ENCODE assay signal across 10 cellular contexts in genomic region chr19:18434411-18435184, GRCh38. TPM values are rescaled to one million over a fixed set of nuclear protein-coding genes. Genes with fewer than 3 reads are reported as not detected.
DNase-seq lines count a peak whose midpoint lies in the region; ATAC-seq and TF ChIP-seq lines count a peak whose summit lies in the region.
"Had no signal": no experiment of that assay in that cellular context is flagged by ENCODE, and none has a peak within 500 bp of the region (broad histone marks: within the 10 kb centered on the region; RNA-seq: fewer than 3 reads in every experiment).

No MANE protein-coding gene starts in this region.

- H3K4me3 ChIP-seq in DOHH2 (ENCODE audit: low read length), result no peak overlapping the region
- peak overlapping the region; percentile 56 for H3K4me3 ChIP-seq in HUES64 (ENCODE audit: low read length)
- H3K4me3 ChIP-seq in parathyroid adenoma (ENCODE audit: low read depth, low read length), result peak overlapping the region; percentile 34

- H3K4me1 Mint-ChIP-seq in central memory CD8-positive, alpha-beta T cell, result peaks cover 9% of the 10 kb centered on the region

- peak overlapping the region; percentile 79 for H3K27ac Mint-ChIP-seq in central memory CD8-positive, alpha-beta T cell (ENCODE audit: low read depth)

- H3K36me3 ChIP-seq in DOHH2 (ENCODE audit: control insufficient read depth, low read length) (peaks cover 34% of the 10 kb centered on the region), HUES64 (ENCODE audit: insufficient read depth, low read length) (peaks cover 20% of the 10 kb centered on the region), parathyroid adenoma (ENCODE audit: control insufficient read depth, insufficient read depth, low read length) (no peaks in the 10 kb centered on the region)

- H3F3A ChIP-seq in DOHH2 (ENCODE audit: control insufficient read depth, insufficient read depth), result peaks cover 4% of the 10 kb centered on the region; the same call in 1 of the 2 replicates

- H3K4me3 Mint-ChIP-seq in central memory CD8-positive, alpha-beta T cell, result peak overlapping the region; percentile 63

- H4K20me1 ChIP-seq in DOHH2 (ENCODE audit: control insufficient read depth, insufficient read depth, low read depth, low read length), result 0 out of 2 replicates have a peak, but pooled peaks cover 1% of the 10 kb centered on the region

- no peak for ATAC-seq in central memory CD8-positive, alpha-beta T cell (replicated peaks; ENCODE audit: extremely low read depth, poor library complexity, severe bottlenecking)
- ATAC-seq in GM21786 (IDR thresholded peaks at IDR 0.05; ENCODE audit: unreplicated experiment), result no peak
- no peak for ATAC-seq in HG02840 (IDR thresholded peaks at IDR 0.05; ENCODE audit: low FRiP score, unreplicated experiment)
- ATAC-seq in HG02884 (IDR thresholded peaks at IDR 0.05; ENCODE audit: unreplicated experiment), result no peak

- no peaks in the 10 kb centered on the region for H3K27me3 Mint-ChIP-seq in central memory CD8-positive, alpha-beta T cell

- H3K79me2 ChIP-seq in DOHH2 (ENCODE audit: control insufficient read depth, low read length) (peaks cover 11% of the 10 kb centered on the region), parathyroid adenoma (peaks cover 5% of the 10 kb centered on the region)

- H3K9ac ChIP-seq in HUES64 (ENCODE audit: low read depth, low read length), result 0 out of 2 replicates have a peak overlapping the region, but pooled peaks have one; percentile 31
- H3K9ac ChIP-seq in parathyroid adenoma, result no peak overlapping the region

- no peak for TF ChIP-seq CTCF in DOHH2 (IDR thresholded peaks at IDR 0.05; ENCODE audit: low read depth, low read length, poor library complexity, severe bottlenecking)
- TF ChIP-seq CTCF in parathyroid adenoma (IDR thresholded peaks at IDR 0.05), result no peak

- DNase-seq in central memory CD8-positive, alpha-beta T cell (ENCODE audit: low spot score in 2 of 2), result no peak
- no peak for DNase-seq in NCI-H2171 treated with DMSO at 0.1 percent for 48 hours (lab: John Stamatoyannopoulos, UW)
- DNase-seq: mammary epithelial cell, NCI-H774 had no signal

- no peak overlapping the region for H2AFZ ChIP-seq in parathyroid adenoma

- peaks cover 26% of the 10 kb centered on the region for H3K36me3 Mint-ChIP-seq in central memory CD8-positive, alpha-beta T cell (ENCODE audit: insufficient read depth)

- H3K27me3 ChIP-seq in DOHH2 (ENCODE audit: control insufficient read depth, low read length) (no peaks in the 10 kb centered on the region), HUES64 (ENCODE audit: insufficient read depth, low read length) (no peaks in the 10 kb centered on the region), parathyroid adenoma (ENCODE audit: control insufficient read depth, insufficient read depth, low read length) (no peaks in the 10 kb centered on the region)

- WGBS in HUES64, result 91% methylated on average over 20 of the region's 21 CpGs

- no peaks in the 10 kb centered on the region for H3K9me2 ChIP-seq in DOHH2 (replicated peaks; ENCODE audit: control insufficient read depth, low read length)

- no peaks in the 10 kb centered on the region for H3K9me3 Mint-ChIP-seq in central memory CD8-positive, alpha-beta T cell

- H3K9me3 ChIP-seq in DOHH2 (ENCODE audit: control insufficient read depth, insufficient read depth, low read length) (no peaks in the 10 kb centered on the region), HUES64 (ENCODE audit: insufficient read depth, low read depth, low read length) (no peaks in the 10 kb centered on the region), parathyroid adenoma (ENCODE audit: control insufficient read depth, low read length) (no peaks in the 10 kb centered on the region)

- H3K27ac ChIP-seq in DOHH2 (ENCODE audit: low read depth, low read length) (no peak overlapping the region), HUES64 (ENCODE audit: low read depth, low read length) (peak overlapping the region; percentile 67; the same call in 1 of the 2 replicates), parathyroid adenoma (peak overlapping the region; percentile 63)

- H3K4me1 ChIP-seq in DOHH2 (ENCODE audit: control insufficient read depth, low read length) (peaks cover 55% of the 10 kb centered on the region), HUES64 (ENCODE audit: insufficient read depth, low read length) (peaks cover 42% of the 10 kb centered on the region), parathyroid adenoma (peaks cover 22% of the 10 kb centered on the region)

- H3K4me2 ChIP-seq in DOHH2 (ENCODE audit: low read length), result peak overlapping the region; percentile 24; the same call in 1 of the 2 replicates
- peak overlapping the region; percentile 73 for H3K4me2 ChIP-seq in parathyroid adenoma (ENCODE audit: low read length)

RNA-seq across cellular contexts. Expression of gene ISYNA1, which starts 3.3 kb away (rescaled TPM):
- 136 TPM for polyA plus RNA-seq in HUES64 (2013, experiment 1 of 2)
- polyA plus RNA-seq in HUES64 (2013, experiment 2 of 2), result 178 TPM

RNA-seq across cellular contexts. Expression of gene SSBP4, which starts 15.4 kb away (rescaled TPM):
- 35.2 TPM for polyA plus RNA-seq in HUES64 (2013, experiment 1 of 2)
- polyA plus RNA-seq in HUES64 (2013, experiment 2 of 2), result 53.3 TPM

RNA-seq across cellular contexts. Expression of gene LRRC25, which starts 37.2 kb away (rescaled TPM):
- 0.10 TPM for polyA plus RNA-seq in HUES64 (2013, experiment 1 of 2)
- not detected for polyA plus RNA-seq in HUES64 (2013, experiment 2 of 2)
- polyA plus RNA-seq: mammary epithelial cell had no signal

RNA-seq across cellular contexts. Expression of gene GDF15, which starts 48.6 kb away (rescaled TPM):
- polyA plus RNA-seq in HUES64 (2013, experiment 1 of 2), result 3.7 TPM
- polyA plus RNA-seq in HUES64 (2013, experiment 2 of 2), result 4.2 TPM
